18 cellular contexts compared by ENCODE assay signal in genomic region chr16:6600167-6600566, GRCh38.
"Had no signal": no experiment of that assay in that cellular context is flagged by ENCODE, and none has a peak within 500 bp of the region (broad histone marks: within the 10 kb centered on the region; RNA-seq: fewer than 3 reads in every experiment).

No MANE protein-coding gene starts in this region.

- H3K36me3 ChIP-seq: left lung, sigmoid colon, stomach, thoracic aorta, transverse colon had no signal

- H3K9me3 ChIP-seq: left lung, psoas muscle, sigmoid colon, stomach, thoracic aorta, transverse colon had no signal

- H3K27me3 ChIP-seq: left lung, sigmoid colon, stomach, transverse colon had no signal

- DNase-seq: effector memory CD4-positive, alpha-beta T cell; islet precursor cell; left lung; mesenchymal stem cell; midbrain; psoas muscle; sigmoid colon; stimulated activated CD4-positive, alpha-beta T cell treated with anti-CD3 and anti-CD28 coated beads, Interleukin-2, amount 100 ng/mL, for 24 hours; stimulated activated CD4-positive, alpha-beta T cell treated with anti-CD3 and anti-CD28 coated beads, Interleukin-4, amount 100 ng/mL, for 4 hours; stimulated activated naive B cell treated with anti-CD40 and anti-IgM and Interleukin-4, amounts not matched to agents 10 μg/mL and 1 μg/mL and 100 μg/mL, for 72 hours; stomach; substantia nigra; transverse colon had no signal

- H3K27ac ChIP-seq: left lung, psoas muscle, sigmoid colon, skin epidermis, stomach, thoracic aorta, transverse colon had no signal

- ATAC-seq: esophagus mucosa; left lung; natural killer cell treated with Interleukin-12 subunit alpha and Interleukin-12 subunit beta and Interleukin-15 and Interleukin-18, amount 100 ng/mL, for 72 hours; psoas muscle; stimulated activated naive B cell treated with anti-CD40 and anti-IgM and Interleukin-4, amounts not matched to agents 10 μg/mL and 1 μg/mL and 100 μg/mL, for 72 hours had no signal

- H3K4me1 ChIP-seq: left lung, psoas muscle, sigmoid colon, stomach, transverse colon had no signal

- H3K4me3 ChIP-seq: left lung, lung, psoas muscle, sigmoid colon, skin epidermis, stomach, thoracic aorta, transverse colon had no signal
